Comparison of ENCODE assay signal across 18 cellular contexts in the genomic region with DNA sequence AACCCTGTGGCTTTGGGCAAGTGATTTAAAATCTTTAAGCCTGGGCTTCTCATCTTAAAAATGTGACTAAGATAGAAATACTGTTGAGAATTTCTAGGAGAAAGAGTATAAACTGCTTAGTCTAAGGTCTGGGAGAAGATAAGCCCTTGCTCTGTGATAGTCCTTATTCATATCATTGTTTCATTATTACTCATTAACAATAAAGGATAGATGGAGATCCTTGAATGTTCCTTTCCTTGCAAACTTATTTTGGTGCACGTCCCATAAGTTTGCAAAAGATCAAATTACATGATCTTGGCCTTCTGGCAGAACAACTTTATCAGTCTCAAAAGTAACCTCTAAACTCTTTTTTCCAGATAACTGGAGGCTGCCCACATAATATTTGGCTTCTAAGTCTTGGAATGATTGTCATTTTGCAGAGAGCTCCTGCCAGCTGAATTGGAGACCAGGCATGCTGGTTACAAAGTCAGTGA.
DNase-seq lines count a peak whose midpoint lies in the region; ATAC-seq and TF ChIP-seq lines count a peak whose summit lies in the region.
"Had no signal": no experiment of that assay in that cellular context is flagged by ENCODE, and none has a peak within 500 bp of the region (broad histone marks: within the 10 kb centered on the region; RNA-seq: fewer than 3 reads in every experiment).

No MANE protein-coding gene starts in this region.

- H3K27me3 Mint-ChIP-seq in GM23338 (ENCODE audit: insufficient read depth, low read depth, poor library complexity), result no peaks in the 10 kb centered on the region

- H3K9ac ChIP-seq in adipocyte (ENCODE audit: low read length), result peak overlapping the region; percentile 41

- CTCF ChIA-PET in GM10248 (lab: Yijun Ruan, JAX), result interaction anchor here (0.8 to 1.6 kb wide), 3 partner anchors 8 to 1292 kb away, joined by 3 to 5 read pairs (median 3); no protein-coding TSS in a partner anchor

- no peaks in the 10 kb centered on the region for H3K9me3 Mint-ChIP-seq in GM23338
- H3K9me3 Mint-ChIP-seq: naive thymus-derived CD8-positive, alpha-beta T cell had no signal

- no peaks in the 10 kb centered on the region for H3K9me2 ChIP-seq in GM23338 (ENCODE audit: insufficient read depth)

- TF ChIP-seq CTCF in GM23338 (conservative IDR thresholded peaks at IDR 0.05; ENCODE audit: low read depth in 2 of 2) (no peak), foreskin fibroblast (IDR thresholded peaks at IDR 0.05; ENCODE audit: low read depth, low read length) (no peak), GM10248 (IDR thresholded peaks at IDR 0.05; ENCODE audit: control extremely low read depth, extremely low read depth, low read depth, missing control alignments) (no peak)

- 0 out of 2 replicates have a peak overlapping the region, but pooled peaks have one; percentile 11 for H3K4me2 ChIP-seq in GM23338

- peaks cover 14% of the 10 kb centered on the region for H3K4me1 ChIP-seq in GM23338 (ENCODE audit: insufficient read depth)
- H3K4me1 ChIP-seq in adipocyte (ENCODE audit: control insufficient read depth, insufficient read depth, low read length), result peaks cover 54% of the 10 kb centered on the region

- H3K4me1 Mint-ChIP-seq in GM23338, result peaks cover 14% of the 10 kb centered on the region
- H3K4me1 Mint-ChIP-seq: T-helper 17 cell had no signal

- H3K4me3 ChIP-seq in GM23338 (no peak overlapping the region), adipocyte (ENCODE audit: low read length) (peak overlapping the region; percentile 45), foreskin fibroblast (ENCODE audit: low read depth in 1 of 2, low read length in 2 of 2) (no peak overlapping the region)
- H3K4me3 ChIP-seq: thoracic aorta had no signal

- ATAC-seq in GM23338, result no peak
- ATAC-seq: naive thymus-derived CD8-positive, alpha-beta T cell; T-helper 17 cell had no signal

- H2AFZ ChIP-seq in GM23338, result peak overlapping the region; percentile 12; the same call in 1 of the 2 replicates

- H3K36me3 Mint-ChIP-seq in GM23338 (ENCODE audit: low read depth), result no peaks in the 10 kb centered on the region
- H3K36me3 Mint-ChIP-seq: CD4-positive, alpha-beta memory T cell; naive thymus-derived CD8-positive, alpha-beta T cell had no signal

- POLR2A ChIA-PET in GM10248 (lab: Yijun Ruan, JAX), result no interaction called here

- H3K36me3 ChIP-seq in GM23338 (ENCODE audit: insufficient read depth) (no peaks in the 10 kb centered on the region), adipocyte (ENCODE audit: control insufficient read depth, insufficient read depth, low read length, severe bottlenecking) (no peaks in the 10 kb centered on the region)
- H3K36me3 ChIP-seq: thoracic aorta had no signal

- H3K27ac ChIP-seq in GM23338 (ENCODE audit: low read depth), result no peak overlapping the region
- H3K27ac ChIP-seq: thoracic aorta had no signal

- no peak overlapping the region for H3K4me3 Mint-ChIP-seq in GM23338
- H3K4me3 Mint-ChIP-seq: CD4-positive, alpha-beta memory T cell; naive thymus-derived CD8-positive, alpha-beta T cell; T-helper 17 cell had no signal

- H3K79me2 ChIP-seq in GM23338 (replicated peaks; ENCODE audit: insufficient read depth), result no peaks in the 10 kb centered on the region

- no peaks in the 10 kb centered on the region for H4K20me1 ChIP-seq in GM23338 (replicated peaks; ENCODE audit: insufficient read depth)

- H3F3A ChIP-seq in GM23338 (replicated peaks; ENCODE audit: low read depth), result no peaks in the 10 kb centered on the region

- DNase-seq in GM23338 (ENCODE audit: low spot score), result no peak
- peak; percentile 48 for DNase-seq in adipocyte (ENCODE audit: low read depth)
- peak; percentile 54 to 72 for DNase-seq in foreskin fibroblast
- no peak for DNase-seq in NCI-H2227 (lab: John Stamatoyannopoulos, UW; ENCODE audit: unreplicated experiment)
- no peak for DNase-seq in GM10248 (ENCODE audit: extremely low spot score)
- DNase-seq in NCI-H524 (lab: John Stamatoyannopoulos, UW), result no peak
- DNase-seq in stimulated activated CD4-positive, alpha-beta T cell treated with anti-CD3 and anti-CD28 coated beads, Interleukin-12 subunit alpha, Interleukin-12 subunit beta, amount 100 ng/mL, for 4 hours, result no peak
- DNase-seq: activated CD4-positive, CD25-positive, alpha-beta regulatory T cell treated with anti-CD3 and anti-CD28 coated beads, Interleukin-2, amount 50 U/mL, for 72 hours; activated effector memory CD4-positive, alpha-beta T cell treated with Interleukin-2 at 50 U/mL for 16 hours; amygdala; CD4-positive, alpha-beta memory T cell; DMS53; naive thymus-derived CD8-positive, alpha-beta T cell; NCI-H1694 treated with DMSO at 0.1 percent for 48 hours; SHP77; small intestine; T-helper 17 cell had no signal

- no peaks in the 10 kb centered on the region for H3K9me3 ChIP-seq in adipocyte (ENCODE audit: control insufficient read depth, low read length)
- H3K9me3 ChIP-seq: thoracic aorta had no signal

- H3K27me3 ChIP-seq in GM23338 (ENCODE audit: insufficient read depth), result no peaks in the 10 kb centered on the region
- H3K27me3 ChIP-seq in adipocyte (replicated peaks; ENCODE audit: control insufficient read depth, insufficient read depth, low read length), result no peaks in the 10 kb centered on the region

- H3K27ac Mint-ChIP-seq in GM23338, result no peak overlapping the region
- H3K27ac Mint-ChIP-seq: CD4-positive, alpha-beta memory T cell; naive thymus-derived CD8-positive, alpha-beta T cell; T-helper 17 cell had no signal

TF ChIP-seq in GM23338, 12 proteins besides CTCF, POLR2A, EP300 and RAD21 (continues in another document):
- TF ChIP-seq CREB1 (CRISPR knock-in tag; IDR thresholded peaks at IDR 0.05; ENCODE audit: low read depth) (no peak), EZH2phosphoT487 (IDR thresholded peaks at IDR 0.05; ENCODE audit: unreplicated experiment) (no peak), ZNF331 (CRISPR knock-in tag; IDR thresholded peaks at IDR 0.05; ENCODE audit: low read depth) (no peak), ZNF462 (CRISPR knock-in tag; IDR thresholded peaks at IDR 0.05) (no peak), NANOG (IDR thresholded peaks at IDR 0.05; ENCODE audit: borderline replicate concordance) (no peak), EZH2 (IDR thresholded peaks at IDR 0.05; ENCODE audit: low read depth, unreplicated experiment) (no peak), STAT1 (IDR thresholded peaks at IDR 0.05; ENCODE audit: unreplicated experiment) (no peak), ZNF114 (CRISPR knock-in tag; IDR thresholded peaks at IDR 0.05) (no peak)

Comparison
In these comparisons a context has a peak if more than half of its experiments do, and no peak if none do; other contexts are left out.
1. DNase-seq: peak in adipocyte (single experiment) and foreskin fibroblast (2 of 2); none in GM23338 (single experiment), NCI-H2227 (single experiment), GM10248 (single experiment), NCI-H524 (0 of 2) and stimulated activated CD4-positive, alpha-beta T cell treated with anti-CD3 and anti-CD28 coated beads, Interleukin-12 subunit alpha, Interleukin-12 subunit beta, amount 100 ng/mL, for 4 hours (single experiment).